ENCODE assay signal across 1 cellular context in genomic region chr3:46987485-46988401, GRCh38.
TF ChIP-seq lines count a peak whose summit lies in the region.

No MANE protein-coding gene starts in this region.

TF ChIP-seq in K562, 482 proteins besides CTCF, POLR2A, EP300 and RAD21 (continued from another document and continues in another):
- TF ChIP-seq POLR2H (tag; IDR thresholded peaks at IDR 0.05; ENCODE audit: low read depth) (peak; percentile 93), DNMT1 (IDR thresholded peaks at IDR 0.05) (peak; percentile 82; the same call in 1 of the 2 replicates), POLR2AphosphoS2 (IDR thresholded peaks at IDR 0.05; ENCODE audit: low read length) (peak; percentile 66; the same call in 1 of the 2 replicates), MBD2 (IDR thresholded peaks at IDR 0.05; ENCODE audit: borderline replicate concordance, low read depth) (peak; percentile 72; the same call in 1 of the 2 replicates), GTF2E2 (tag; IDR thresholded peaks at IDR 0.05) (peak; percentile 87), ZNF384 (IDR thresholded peaks at IDR 0.05; ENCODE audit: low read depth, low read length) (peak; percentile 47; the same call in 1 of the 2 replicates), HMGN3 (IDR thresholded peaks at IDR 0.05; ENCODE audit: borderline replicate concordance, extremely low read depth, insufficient read length, low read depth, low read length) (peak; percentile 99), RAD51 (IDR thresholded peaks at IDR 0.05; ENCODE audit: borderline replicate concordance, low read depth) (peak; percentile 38; the same call in 1 of the 2 replicates), ZEB2 (IDR thresholded peaks at IDR 0.05) (peak; percentile 91), BRD4 (IDR thresholded peaks at IDR 0.05) (peak; percentile 93), HDGF (IDR thresholded peaks at IDR 0.05) (peak; percentile 26; the same call in 1 of the 2 replicates), GABPB1 (CRISPR knock-in tag; IDR thresholded peaks at IDR 0.05) (peak; percentile 86), ZNF589 (CRISPR knock-in tag; IDR thresholded peaks at IDR 0.05; ENCODE audit: low read depth) (peak; percentile 34; the same call in 1 of the 2 replicates), MCM7 (IDR thresholded peaks at IDR 0.05) (peak in 1 of 2 experiments; percentile 89; a peak in 1 of 4 replicates), CBX1 (IDR thresholded peaks at IDR 0.05; ENCODE audit: low read depth) (peak; percentile 87), SP1 (CRISPR knock-in tag; IDR thresholded peaks at IDR 0.05) (peak; percentile 93), ARID4B (CRISPR knock-in tag; IDR thresholded peaks at IDR 0.05) (peak; percentile 88), CREB3 (tag; conservative IDR thresholded peaks at IDR 0.05; ENCODE audit: low read depth) (peak; percentile 58; the same call in 1 of the 2 replicates), ZNF76 (CRISPR knock-in tag; IDR thresholded peaks at IDR 0.05; ENCODE audit: borderline replicate concordance) (peak; percentile 23; the same call in 1 of the 2 replicates), CBX3 (IDR thresholded peaks at IDR 0.05; ENCODE audit: borderline replicate concordance in 1 of 2, low read length in 2 of 2) (peak in 1 of 2 experiments; percentile 46; a peak in 1 of 3 replicates), CREB3L1 (IDR thresholded peaks at IDR 0.05; ENCODE audit: borderline replicate concordance, low read depth) (peak; percentile 97), ZNF124 (CRISPR knock-in tag; IDR thresholded peaks at IDR 0.05) (no peak), ZNF644 (tag; IDR thresholded peaks at IDR 0.05; ENCODE audit: low read depth) (peak; percentile 84), MAFK (IDR thresholded peaks at IDR 0.05; ENCODE audit: low read length) (peak; percentile 80), NBN (IDR thresholded peaks at IDR 0.05; ENCODE audit: low read depth) (peak; percentile 72; the same call in 1 of the 2 replicates), L3MBTL2 (IDR thresholded peaks at IDR 0.05) (peak; percentile 83), U2AF2 (optimal IDR thresholded peaks at IDR 0.05; ENCODE audit: low read depth, low read length) (no peak)
- TF ChIP-seq, protein P1, sequence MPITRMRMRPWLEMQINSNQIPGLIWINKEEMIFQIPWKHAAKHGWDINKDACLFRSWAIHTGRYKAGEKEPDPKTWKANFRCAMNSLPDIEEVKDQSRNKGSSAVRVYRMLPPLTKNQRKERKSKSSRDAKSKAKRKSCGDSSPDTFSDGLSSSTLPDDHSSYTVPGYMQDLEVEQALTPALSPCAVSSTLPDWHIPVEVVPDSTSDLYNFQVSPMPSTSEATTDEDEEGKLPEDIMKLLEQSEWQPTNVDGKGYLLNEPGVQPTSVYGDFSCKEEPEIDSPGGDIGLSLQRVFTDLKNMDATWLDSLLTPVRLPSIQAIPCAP (CRISPR knock-in tag; IDR thresholded peaks at IDR 0.05; ENCODE audit: borderline replicate concordance) = no peak
- TF ChIP-seq, protein P2, sequence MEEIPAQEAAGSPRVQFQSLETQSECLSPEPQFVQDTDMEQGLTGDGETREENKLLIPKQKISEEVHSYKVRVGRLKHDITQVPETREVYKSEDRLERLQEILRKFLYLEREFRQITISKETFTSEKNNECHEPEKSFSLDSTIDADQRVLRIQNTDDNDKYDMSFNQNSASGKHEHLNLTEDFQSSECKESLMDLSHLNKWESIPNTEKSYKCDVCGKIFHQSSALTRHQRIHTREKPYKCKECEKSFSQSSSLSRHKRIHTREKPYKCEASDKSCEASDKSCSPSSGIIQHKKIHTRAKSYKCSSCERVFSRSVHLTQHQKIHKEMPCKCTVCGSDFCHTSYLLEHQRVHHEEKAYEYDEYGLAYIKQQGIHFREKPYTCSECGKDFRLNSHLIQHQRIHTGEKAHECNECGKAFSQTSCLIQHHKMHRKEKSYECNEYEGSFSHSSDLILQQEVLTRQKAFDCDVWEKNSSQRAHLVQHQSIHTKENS (CRISPR knock-in tag; IDR thresholded peaks at IDR 0.05) = no peak
- TF ChIP-seq, protein P3, sequence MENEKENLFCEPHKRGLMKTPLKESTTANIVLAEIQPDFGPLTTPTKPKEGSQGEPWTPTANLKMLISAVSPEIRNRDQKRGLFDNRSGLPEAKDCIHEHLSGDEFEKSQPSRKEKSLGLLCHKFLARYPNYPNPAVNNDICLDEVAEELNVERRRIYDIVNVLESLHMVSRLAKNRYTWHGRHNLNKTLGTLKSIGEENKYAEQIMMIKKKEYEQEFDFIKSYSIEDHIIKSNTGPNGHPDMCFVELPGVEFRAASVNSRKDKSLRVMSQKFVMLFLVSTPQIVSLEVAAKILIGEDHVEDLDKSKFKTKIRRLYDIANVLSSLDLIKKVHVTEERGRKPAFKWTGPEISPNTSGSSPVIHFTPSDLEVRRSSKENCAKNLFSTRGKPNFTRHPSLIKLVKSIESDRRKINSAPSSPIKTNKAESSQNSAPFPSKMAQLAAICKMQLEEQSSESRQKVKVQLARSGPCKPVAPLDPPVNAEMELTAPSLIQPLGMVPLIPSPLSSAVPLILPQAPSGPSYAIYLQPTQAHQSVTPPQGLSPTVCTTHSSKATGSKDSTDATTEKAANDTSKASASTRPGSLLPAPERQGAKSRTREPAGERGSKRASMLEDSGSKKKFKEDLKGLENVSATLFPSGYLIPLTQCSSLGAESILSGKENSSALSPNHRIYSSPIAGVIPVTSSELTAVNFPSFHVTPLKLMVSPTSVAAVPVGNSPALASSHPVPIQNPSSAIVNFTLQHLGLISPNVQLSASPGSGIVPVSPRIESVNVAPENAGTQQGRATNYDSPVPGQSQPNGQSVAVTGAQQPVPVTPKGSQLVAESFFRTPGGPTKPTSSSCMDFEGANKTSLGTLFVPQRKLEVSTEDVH (IDR thresholded peaks at IDR 0.05; ENCODE audit: low read depth, partially characterized antibody) = peak; percentile 46
- TF ChIP-seq, protein P4, sequence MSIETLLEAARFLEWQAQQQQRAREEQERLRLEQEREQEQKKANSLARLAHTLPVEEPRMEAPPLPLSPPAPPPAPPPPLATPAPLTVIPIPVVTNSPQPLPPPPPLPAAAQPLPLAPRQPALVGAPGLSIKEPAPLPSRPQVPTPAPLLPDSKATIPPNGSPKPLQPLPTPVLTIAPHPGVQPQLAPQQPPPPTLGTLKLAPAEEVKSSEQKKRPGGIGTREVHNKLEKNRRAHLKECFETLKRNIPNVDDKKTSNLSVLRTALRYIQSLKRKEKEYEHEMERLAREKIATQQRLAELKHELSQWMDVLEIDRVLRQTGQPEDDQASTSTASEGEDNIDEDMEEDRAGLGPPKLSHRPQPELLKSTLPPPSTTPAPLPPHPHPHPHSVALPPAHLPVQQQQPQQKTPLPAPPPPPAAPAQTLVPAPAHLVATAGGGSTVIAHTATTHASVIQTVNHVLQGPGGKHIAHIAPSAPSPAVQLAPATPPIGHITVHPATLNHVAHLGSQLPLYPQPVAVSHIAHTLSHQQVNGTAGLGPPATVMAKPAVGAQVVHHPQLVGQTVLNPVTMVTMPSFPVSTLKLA (conservative IDR thresholded peaks at IDR 0.05) = peak; percentile 77 to 90
- TF ChIP-seq, protein P5, sequence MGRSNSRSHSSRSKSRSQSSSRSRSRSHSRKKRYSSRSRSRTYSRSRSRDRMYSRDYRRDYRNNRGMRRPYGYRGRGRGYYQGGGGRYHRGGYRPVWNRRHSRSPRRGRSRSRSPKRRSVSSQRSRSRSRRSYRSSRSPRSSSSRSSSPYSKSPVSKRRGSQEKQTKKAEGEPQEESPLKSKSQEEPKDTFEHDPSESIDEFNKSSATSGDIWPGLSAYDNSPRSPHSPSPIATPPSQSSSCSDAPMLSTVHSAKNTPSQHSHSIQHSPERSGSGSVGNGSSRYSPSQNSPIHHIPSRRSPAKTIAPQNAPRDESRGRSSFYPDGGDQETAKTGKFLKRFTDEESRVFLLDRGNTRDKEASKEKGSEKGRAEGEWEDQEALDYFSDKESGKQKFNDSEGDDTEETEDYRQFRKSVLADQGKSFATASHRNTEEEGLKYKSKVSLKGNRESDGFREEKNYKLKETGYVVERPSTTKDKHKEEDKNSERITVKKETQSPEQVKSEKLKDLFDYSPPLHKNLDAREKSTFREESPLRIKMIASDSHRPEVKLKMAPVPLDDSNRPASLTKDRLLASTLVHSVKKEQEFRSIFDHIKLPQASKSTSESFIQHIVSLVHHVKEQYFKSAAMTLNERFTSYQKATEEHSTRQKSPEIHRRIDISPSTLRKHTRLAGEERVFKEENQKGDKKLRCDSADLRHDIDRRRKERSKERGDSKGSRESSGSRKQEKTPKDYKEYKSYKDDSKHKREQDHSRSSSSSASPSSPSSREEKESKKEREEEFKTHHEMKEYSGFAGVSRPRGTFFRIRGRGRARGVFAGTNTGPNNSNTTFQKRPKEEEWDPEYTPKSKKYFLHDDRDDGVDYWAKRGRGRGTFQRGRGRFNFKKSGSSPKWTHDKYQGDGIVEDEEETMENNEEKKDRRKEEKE (IDR thresholded peaks at IDR 0.05; ENCODE audit: borderline replicate concordance in 1 of 2, control insufficient read depth in 1 of 2, low read depth in 2 of 2, low read length in 1 of 2) = 0 out of 4 replicates have a peak, but pooled peaks of 1 of the 2 experiments have one; percentile 73
- TF ChIP-seq, protein P6, sequence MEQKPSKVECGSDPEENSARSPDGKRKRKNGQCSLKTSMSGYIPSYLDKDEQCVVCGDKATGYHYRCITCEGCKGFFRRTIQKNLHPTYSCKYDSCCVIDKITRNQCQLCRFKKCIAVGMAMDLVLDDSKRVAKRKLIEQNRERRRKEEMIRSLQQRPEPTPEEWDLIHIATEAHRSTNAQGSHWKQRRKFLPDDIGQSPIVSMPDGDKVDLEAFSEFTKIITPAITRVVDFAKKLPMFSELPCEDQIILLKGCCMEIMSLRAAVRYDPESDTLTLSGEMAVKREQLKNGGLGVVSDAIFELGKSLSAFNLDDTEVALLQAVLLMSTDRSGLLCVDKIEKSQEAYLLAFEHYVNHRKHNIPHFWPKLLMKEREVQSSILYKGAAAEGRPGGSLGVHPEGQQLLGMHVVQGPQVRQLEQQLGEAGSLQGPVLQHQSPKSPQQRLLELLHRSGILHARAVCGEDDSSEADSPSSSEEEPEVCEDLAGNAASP (IDR thresholded peaks at IDR 0.05) = 0 out of 2 replicates have a peak, but pooled peaks have one; percentile 57
- TF ChIP-seq, protein P7, sequence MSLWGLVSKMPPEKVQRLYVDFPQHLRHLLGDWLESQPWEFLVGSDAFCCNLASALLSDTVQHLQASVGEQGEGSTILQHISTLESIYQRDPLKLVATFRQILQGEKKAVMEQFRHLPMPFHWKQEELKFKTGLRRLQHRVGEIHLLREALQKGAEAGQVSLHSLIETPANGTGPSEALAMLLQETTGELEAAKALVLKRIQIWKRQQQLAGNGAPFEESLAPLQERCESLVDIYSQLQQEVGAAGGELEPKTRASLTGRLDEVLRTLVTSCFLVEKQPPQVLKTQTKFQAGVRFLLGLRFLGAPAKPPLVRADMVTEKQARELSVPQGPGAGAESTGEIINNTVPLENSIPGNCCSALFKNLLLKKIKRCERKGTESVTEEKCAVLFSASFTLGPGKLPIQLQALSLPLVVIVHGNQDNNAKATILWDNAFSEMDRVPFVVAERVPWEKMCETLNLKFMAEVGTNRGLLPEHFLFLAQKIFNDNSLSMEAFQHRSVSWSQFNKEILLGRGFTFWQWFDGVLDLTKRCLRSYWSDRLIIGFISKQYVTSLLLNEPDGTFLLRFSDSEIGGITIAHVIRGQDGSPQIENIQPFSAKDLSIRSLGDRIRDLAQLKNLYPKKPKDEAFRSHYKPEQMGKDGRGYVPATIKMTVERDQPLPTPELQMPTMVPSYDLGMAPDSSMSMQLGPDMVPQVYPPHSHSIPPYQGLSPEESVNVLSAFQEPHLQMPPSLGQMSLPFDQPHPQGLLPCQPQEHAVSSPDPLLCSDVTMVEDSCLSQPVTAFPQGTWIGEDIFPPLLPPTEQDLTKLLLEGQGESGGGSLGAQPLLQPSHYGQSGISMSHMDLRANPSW (CRISPR knock-in tag; IDR thresholded peaks at IDR 0.05) = 0 out of 2 replicates have a peak, but pooled peaks have one; percentile 72
- TF ChIP-seq, protein P8, sequence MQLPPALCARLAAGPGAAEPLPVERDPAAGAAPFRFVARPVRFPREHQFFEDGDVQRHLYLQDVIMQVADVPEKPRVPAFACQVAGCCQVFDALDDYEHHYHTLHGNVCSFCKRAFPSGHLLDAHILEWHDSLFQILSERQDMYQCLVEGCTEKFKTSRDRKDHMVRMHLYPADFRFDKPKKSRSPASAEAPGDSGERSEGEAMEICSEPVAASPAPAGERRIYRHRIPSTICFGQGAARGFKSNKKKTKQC (CRISPR knock-in tag; IDR thresholded peaks at IDR 0.05) = no peak; the same call in 1 of the 2 replicates
